ENCODE assay signal across 7 cellular contexts in the genomic region with DNA sequence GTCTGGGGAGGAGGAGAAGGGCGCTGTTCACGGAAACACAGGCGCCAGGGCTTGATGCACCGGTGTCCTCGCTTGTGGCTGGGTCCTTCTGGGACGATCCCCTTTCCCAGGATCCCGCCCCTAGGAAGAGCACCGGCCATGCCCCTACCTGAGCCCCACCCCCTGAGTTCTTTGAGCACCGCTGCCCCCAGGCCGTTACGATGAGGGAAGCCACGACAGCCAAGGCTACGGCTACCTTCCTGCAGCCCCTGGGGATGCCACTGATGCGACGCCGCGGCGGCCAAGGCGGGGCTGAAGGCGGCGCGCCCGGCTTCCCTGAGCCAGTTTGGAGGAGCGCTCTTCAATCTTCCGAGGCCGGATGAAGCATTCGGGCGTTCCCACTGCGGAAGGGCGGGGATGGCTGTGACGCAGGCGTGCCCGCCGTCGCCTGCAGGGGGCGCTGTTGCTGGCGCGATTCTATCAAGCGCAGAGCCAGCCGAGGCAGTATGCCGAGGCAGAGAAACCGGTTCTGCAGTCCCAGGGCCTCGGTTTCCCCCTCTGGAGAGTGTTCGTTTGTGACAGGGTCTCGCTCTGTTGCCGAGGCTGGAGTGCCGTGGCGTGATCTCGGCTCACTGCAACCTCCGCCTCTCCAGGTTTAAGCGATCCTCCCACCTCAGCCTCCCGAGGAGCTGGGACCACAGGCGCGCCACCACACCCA. TPM values are rescaled to one million over a fixed set of nuclear protein-coding genes. Genes with fewer than 3 reads are reported as not detected.
DNase-seq lines count a peak whose midpoint lies in the region; FAIRE-seq and TF ChIP-seq lines count a peak whose summit lies in the region.

No MANE protein-coding gene starts in this region.

- H3K9me3 Mint-ChIP-seq in mesothelial cell of epicardium, result no peaks in the 10 kb centered on the region

- peaks cover 2% of the 10 kb centered on the region for H3K4me1 Mint-ChIP-seq in mesothelial cell of epicardium

- no peaks in the 10 kb centered on the region for H3K36me3 Mint-ChIP-seq in mesothelial cell of epicardium

- DNase-seq in GM12891 (ENCODE audit: insufficient read length, low spot score), result peak; percentile 64
- peak; percentile 33 for DNase-seq in NCI-H146 treated with DMSO at 0.1 percent for 48 hours (lab: John Stamatoyannopoulos, UW; ENCODE audit: unreplicated experiment)
- DNase-seq in activated CD4-positive, alpha-beta T cell treated with anti-CD3 and anti-CD28 coated beads, Interleukin-2, amount 50 U/mL, for 48 hours, result peak; percentile 87 to 89
- peak; percentile 29 for DNase-seq in effector CD8-positive, alpha-beta T cell (lab: John Stamatoyannopoulos, UW)
- DNase-seq in mesothelial cell of epicardium (ENCODE audit: low spot score in 2 of 2, unreplicated experiment in 2 of 2), result peak; percentile 71 to 90
- DNase-seq in stimulated activated CD8-positive, alpha-beta memory T cell treated with anti-CD3 and anti-CD28 coated beads, Interleukin-4, amount 100 ng/mL, for 1 hour (ENCODE audit: low read depth in 2 of 2, low spot score in 1 of 2), result peak; percentile 8 to 19
- no peak for DNase-seq in medulla oblongata (ENCODE audit: extremely low spot score)

- peak; percentile 59 for FAIRE-seq in GM12891 (lab: Jason Lieb, UNC)

- peak overlapping the region; percentile 63 for H3K4me3 Mint-ChIP-seq in mesothelial cell of epicardium

- peak; percentile 99 for TF ChIP-seq CTCF in mesothelial cell of epicardium (IDR thresholded peaks at IDR 0.05; ENCODE audit: unreplicated experiment)

- peaks cover 84% of the 10 kb centered on the region for H3K27me3 Mint-ChIP-seq in mesothelial cell of epicardium (ENCODE audit: low read depth)

- TF ChIP-seq POLR2A in GM12891 (IDR thresholded peaks at IDR 0.05; ENCODE audit: low read depth, low read length), result no peak

- H3K27ac Mint-ChIP-seq in mesothelial cell of epicardium, result no peak overlapping the region

TF ChIP-seq in GM12891, 5 proteins besides CTCF, POLR2A, EP300 and RAD21:
- TF ChIP-seq SPI1 (IDR thresholded peaks at IDR 0.05; ENCODE audit: low read depth, low read length) (no peak), PAX5 (IDR thresholded peaks at IDR 0.05; ENCODE audit: insufficient read depth, low read length, severe bottlenecking) (no peak), POLR2AphosphoS5 (IDR thresholded peaks at IDR 0.05; ENCODE audit: low read depth, low read length) (no peak), POU2F2 (IDR thresholded peaks at IDR 0.05; ENCODE audit: low read depth, low read length) (no peak), TAF1 (IDR thresholded peaks at IDR 0.05; ENCODE audit: low read depth, low read length) (no peak)

RNA-seq across cellular contexts. Expression of a gene that starts 9.7 kb away (rescaled TPM):
- polyA plus RNA-seq in GM12891 (2012; ENCODE audit: low read depth, missing spikeins), result 0.42 TPM
- 3.4 to 4.3 TPM (median 3.5 TPM) in 3 replicates for total RNA-seq in mesothelial cell of epicardium

RNA-seq across cellular contexts. Expression of a gene that starts 31.9 kb away (rescaled TPM):
- not detected for polyA plus RNA-seq in GM12891 (2012; ENCODE audit: low read depth, missing spikeins)
- total RNA-seq in mesothelial cell of epicardium, result 0.29 to 0.63 TPM (median 0.54 TPM) in 3 replicates
